Comparison of ENCODE assay signal across 8 cellular contexts in the genomic region with DNA sequence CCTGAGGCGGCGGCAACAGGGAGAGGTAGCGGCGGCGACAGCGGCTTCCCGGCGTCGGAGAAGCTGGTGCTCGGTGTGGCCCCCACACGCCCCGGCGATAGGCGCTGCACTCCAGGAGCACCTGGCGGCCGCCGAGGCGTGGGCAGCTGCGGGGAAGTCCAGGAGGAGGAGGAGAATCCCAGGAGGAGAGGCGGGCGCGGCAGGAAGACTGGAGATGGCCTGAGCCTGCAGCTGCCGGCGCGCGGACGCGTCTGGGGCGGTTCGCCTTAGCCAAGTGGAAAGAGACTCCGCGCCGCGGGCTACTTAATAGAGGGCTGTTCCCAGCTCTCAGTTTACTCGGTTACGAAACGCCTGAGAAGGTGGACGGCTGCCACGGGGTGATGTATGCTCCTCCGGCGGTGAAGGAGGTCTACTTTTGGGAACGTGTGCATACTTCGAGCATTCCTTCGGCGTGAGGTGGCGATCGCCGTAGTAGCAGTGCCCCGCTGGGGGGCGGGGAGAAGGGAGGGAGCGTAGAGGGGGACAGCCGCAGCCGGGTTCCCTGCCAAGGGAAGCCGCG. TPM values are rescaled to one million over a fixed set of nuclear protein-coding genes. Genes with fewer than 3 reads are reported as not detected.
DNase-seq lines count a peak whose midpoint lies in the region; ATAC-seq and TF ChIP-seq lines count a peak whose summit lies in the region.

A gene (minus strand): TSS at position 278 of the 559 bp plus-strand sequence. CDS start 3,261 bp downstream, outside the sequence.

- H3K4me2 ChIP-seq in fibroblast of lung (ENCODE audit: extremely low read depth, insufficient read depth, low read length): peak within 1 kb of the TSS; percentile 73

- H3K4me3 Mint-ChIP-seq in CD8-positive, alpha-beta memory T cell: peak within 1 kb of the TSS; percentile 49 to 87 (median 81)
- H3K4me3 Mint-ChIP-seq in activated CD4-positive, alpha-beta memory T cell treated with anti-CD3 and anti-CD28 coated beads for 36 hours: peak within 1 kb of the TSS; percentile 39
- peak within 1 kb of the TSS; percentile 72 to 91 (median 84) for H3K4me3 Mint-ChIP-seq in naive B cell

- no peak for DNase-seq in CD8-positive, alpha-beta memory T cell
- DNase-seq in HPDE6-E6E7 (ENCODE audit: extremely low spot score): peak; percentile 54
- peak; percentile 23 for DNase-seq in activated CD4-positive, alpha-beta memory T cell treated with anti-CD3 and anti-CD28 coated beads for 36 hours
- peak; percentile 99 for DNase-seq in fibroblast of lung (ENCODE audit: low read depth in 2 of 2)
- no peak for DNase-seq in naive B cell
- DNase-seq in uterus: peak; percentile 98 to 99

- peaks cover 62 to 92% of the 10 kb centered on the region in 2 donors for H3K27me3 Mint-ChIP-seq in CD8-positive, alpha-beta memory T cell
- peaks cover 76% of the 10 kb centered on the region for H3K27me3 Mint-ChIP-seq in activated CD4-positive, alpha-beta memory T cell treated with anti-CD3 and anti-CD28 coated beads for 36 hours
- H3K27me3 Mint-ChIP-seq in naive B cell: peaks cover 84 to 96% (median 95%) of the 10 kb centered on the region in 3 donors

- peaks cover 45% of the 10 kb centered on the region for H3K4me1 ChIP-seq in CD8-positive, alpha-beta memory T cell (ENCODE audit: insufficient read depth, low read length)
- H3K4me1 ChIP-seq in fibroblast of lung (ENCODE audit: control insufficient read depth, extremely low read depth, insufficient read depth, low read length) (peaks cover 12% of the 10 kb centered on the region), uterus (peaks cover 0 to 5% of the 10 kb centered on the region in 2 donors)

- peaks cover 58 to 67% (median 58%) of the 10 kb centered on the region in 3 donors for H3K4me1 Mint-ChIP-seq in CD8-positive, alpha-beta memory T cell
- peaks cover 53% of the 10 kb centered on the region for H3K4me1 Mint-ChIP-seq in activated CD4-positive, alpha-beta memory T cell treated with anti-CD3 and anti-CD28 coated beads for 36 hours (ENCODE audit: low read depth)
- H3K4me1 Mint-ChIP-seq in naive B cell: peaks cover 50 to 66% (median 60%) of the 10 kb centered on the region in 3 donors

- no peaks in the 10 kb centered on the region for H4K20me1 ChIP-seq in fibroblast of lung (ENCODE audit: control insufficient read depth, extremely low read depth, insufficient read depth, low read length)

- POLR2A ChIA-PET in CD8-positive, alpha-beta memory T cell (lab: Charles Lee): interaction anchor here (0.6 kb wide), 1 partner anchor 380 kb away, joined by 5 read pairs; no protein-coding TSS in a partner anchor
- POLR2A ChIA-PET in activated CD4-positive, alpha-beta memory T cell treated with anti-CD3 and anti-CD28 coated beads for 36 hours (lab: Charles Lee): no interaction called here

- H2AFZ ChIP-seq in fibroblast of lung (ENCODE audit: low read length): peak within 1 kb of the TSS; percentile 38

- no peaks in the 10 kb centered on the region for H3K36me3 Mint-ChIP-seq in CD8-positive, alpha-beta memory T cell
- no peaks in the 10 kb centered on the region for H3K36me3 Mint-ChIP-seq in activated CD4-positive, alpha-beta memory T cell treated with anti-CD3 and anti-CD28 coated beads for 36 hours
- H3K36me3 Mint-ChIP-seq in naive B cell: peaks cover 0 to 12% of the 10 kb centered on the region in 2 donors

- H3K27ac Mint-ChIP-seq in CD8-positive, alpha-beta memory T cell: peak within 1 kb of the TSS in 2 of 8 donors; percentile 13 to 48
- no peak within 1 kb of the TSS for H3K27ac Mint-ChIP-seq in activated CD4-positive, alpha-beta memory T cell treated with anti-CD3 and anti-CD28 coated beads for 36 hours
- H3K27ac Mint-ChIP-seq in naive B cell: peak within 1 kb of the TSS in 4 of 6 donors; percentile 5 to 91 (median 70)

- H3K9me3 ChIP-seq in CD8-positive, alpha-beta memory T cell (ENCODE audit: low read length): no peaks in the 10 kb centered on the region
- H3K9me3 ChIP-seq in fibroblast of lung (ENCODE audit: control insufficient read depth, insufficient read depth, low read depth, low read length) (no peaks in the 10 kb centered on the region), uterus (no peaks in the 10 kb centered on the region)

- peak; percentile 51 to 83 for TF ChIP-seq POLR2A in uterus (IDR thresholded peaks at IDR 0.05)

- no peaks in the 10 kb centered on the region for H3K36me3 ChIP-seq in CD8-positive, alpha-beta memory T cell (ENCODE audit: insufficient read depth, low read length)
- H3K36me3 ChIP-seq in fibroblast of lung (ENCODE audit: control insufficient read depth, insufficient read depth, low read length) (peaks cover 9% of the 10 kb centered on the region), uterus (no peaks in the 10 kb centered on the region)

- no peaks in the 10 kb centered on the region for H3K9me3 Mint-ChIP-seq in CD8-positive, alpha-beta memory T cell
- H3K9me3 Mint-ChIP-seq in activated CD4-positive, alpha-beta memory T cell treated with anti-CD3 and anti-CD28 coated beads for 36 hours: no peaks in the 10 kb centered on the region
- peaks cover 0 to 2% (median 0%) of the 10 kb centered on the region in 7 donors for H3K9me3 Mint-ChIP-seq in naive B cell

- peak within 1 kb of the TSS; percentile 32 for H3K4me3 ChIP-seq in CD8-positive, alpha-beta memory T cell (ENCODE audit: low read length)
- H3K4me3 ChIP-seq in fibroblast of lung (replicated peaks in 1 of 4; ENCODE audit: control extremely low read depth in 1 of 4, insufficient read depth in 1 of 4, low read depth in 3 of 4, low read length in 4 of 4) (peak within 1 kb of the TSS; percentile 69 to 100 (median 90)), uterus (peak within 1 kb of the TSS; percentile 53 to 73)

- peaks cover 47% of the 10 kb centered on the region for H3K79me2 ChIP-seq in fibroblast of lung (ENCODE audit: control insufficient read depth, insufficient read depth, low read length)

- intact Hi-C loops in activated CD4-positive, alpha-beta memory T cell treated with anti-CD3 and anti-CD28 coated beads for 36 hours (cut with micrococcal nuclease): loop anchor here (5.0 to 10.0 kb wide), 2 partner anchors 631 to 1529 kb away; no protein-coding TSS in a partner anchor
- intact Hi-C loops in uterus (cut with DNase I; ENCODE audit: low total_unique reads): no loop called here

- peaks cover 53% of the 10 kb centered on the region for H3K27me3 ChIP-seq in CD8-positive, alpha-beta memory T cell (ENCODE audit: insufficient read depth, low read length, poor library complexity, severe bottlenecking)
- no peaks in the 10 kb centered on the region for H3K27me3 ChIP-seq in fibroblast of lung (ENCODE audit: control insufficient read depth, insufficient read depth, low read length)
- H3K27me3 ChIP-seq in uterus: no peaks in the 10 kb centered on the region

- no peak for TF ChIP-seq CTCF in fibroblast of lung (conservative IDR thresholded peaks at IDR 0.05 in 1 of 2, IDR thresholded peaks at IDR 0.05 in 1 of 2; ENCODE audit: low read depth in 1 of 2, low read length in 2 of 2)
- TF ChIP-seq CTCF in uterus (IDR thresholded peaks at IDR 0.05): peak in 1 of 4 experiments; percentile 19

- CTCF ChIA-PET in CD8-positive, alpha-beta memory T cell (lab: Charles Lee): interaction anchor here (1.1 kb wide), 1 partner anchor 1467 kb away, joined by 7 read pairs; no protein-coding TSS in a partner anchor
- CTCF ChIA-PET in activated CD4-positive, alpha-beta memory T cell treated with anti-CD3 and anti-CD28 coated beads for 36 hours (lab: Charles Lee): interaction anchor here (0.6 to 10.7 kb wide), 7 partner anchors 11 to 1473 kb away, joined by 3 to 129 read pairs (median 4); no protein-coding TSS in a partner anchor

- no peak within 1 kb of the TSS for H3K27ac ChIP-seq in CD8-positive, alpha-beta memory T cell (ENCODE audit: low read depth, low read length)
- H3K27ac ChIP-seq in fibroblast of lung (ENCODE audit: insufficient read depth, low read length): peak within 1 kb of the TSS; percentile 99
- peak within 1 kb of the TSS; percentile 91 to 94 for H3K27ac ChIP-seq in uterus

- ATAC-seq in naive B cell (ENCODE audit: low read depth in 2 of 2) (no peak), HG02571 (IDR thresholded peaks at IDR 0.05; ENCODE audit: unreplicated experiment) (no peak), GM18858 (IDR thresholded peaks at IDR 0.05; ENCODE audit: unreplicated experiment) (no peak)

- H3K9ac ChIP-seq in fibroblast of lung (ENCODE audit: insufficient read depth, low read length): peak within 1 kb of the TSS; percentile 90

RNA-seq across cellular contexts. Expression of the gene that starts here (rescaled TPM):
- not detected for total RNA-seq in CD8-positive, alpha-beta memory T cell
- polyA plus RNA-seq in CD8-positive, alpha-beta memory T cell: not detected
- total RNA-seq in activated CD4-positive, alpha-beta memory T cell treated with anti-CD3 and anti-CD28 coated beads for 36 hours: not detected
- 580 and 1,023 TPM in 2 replicates for total RNA-seq in fibroblast of lung
- 874 and 1,075 TPM in 2 replicates for polyA plus RNA-seq in fibroblast of lung
- polyA plus RNA-seq in fibroblast of lung (2012): 495 and 738 TPM in 2 replicates
- 1,056 and 1,253 TPM in 2 replicates for polyA minus RNA-seq in fibroblast of lung (ENCODE audit: low replicate concordance)
- not detected for polyA plus RNA-seq in naive B cell (ENCODE audit: low read depth in 6 of 6)
- total RNA-seq in uterus: 100 to 1,000 TPM; 136 to 423 (median 275) TPM

Comparison
In these comparisons a context has a peak if more than half of its experiments do, and no peak if none do; other contexts are left out.
1. RNA of the gene that starts here (total RNA-seq): 580 to 1,023 TPM in fibroblast of lung and 136 to 423 TPM in uterus; not detected in activated CD4-positive, alpha-beta memory T cell treated with anti-CD3 and anti-CD28 coated beads for 36 hours and not detected in CD8-positive, alpha-beta memory T cell; every median in the first group is over 100 times any median in the second.
2. RNA of the gene that starts here (polyA plus RNA-seq): 495 to 1,075 TPM in fibroblast of lung; not detected in CD8-positive, alpha-beta memory T cell (single experiment) and not detected in naive B cell; every median in the first group is over 100 times any median in the second.
3. Peak in DNase-seq in activated CD4-positive, alpha-beta memory T cell treated with anti-CD3 and anti-CD28 coated beads for 36 hours; RNA of the gene not detected or under 1 TPM.
4. DNase-seq: peak in HPDE6-E6E7 (single experiment), fibroblast of lung (2 of 2) and uterus (2 of 2); none in CD8-positive, alpha-beta memory T cell (0 of 5) and naive B cell (single experiment).
5. H3K4me3 ChIP-seq: peak in every context shown above with its lines; median percentile 90 in fibroblast of lung; 63 in uterus; 32 in CD8-positive, alpha-beta memory T cell.
6. Peak in every context shown above with its lines, with median percentiles within 50 percentile points of each other: H3K4me3 Mint-ChIP-seq.